In genomic region chr6:70292144-70292543, GRCh38 we compare ENCODE assay signal across 20 cellular contexts.
"Had no signal": no experiment of that assay in that cellular context is flagged by ENCODE, and none has a peak within 500 bp of the region (broad histone marks: within the 10 kb centered on the region; RNA-seq: fewer than 3 reads in every experiment).

No MANE protein-coding gene starts in this region.

- DNase-seq: dermis blood vessel endothelial cell; effector memory CD4-positive, alpha-beta T cell; esophagus squamous epithelium; foreskin melanocyte; hypothalamus; immature natural killer cell; islet precursor cell; kidney glomerular epithelial cell; mesenchymal stem cell; midbrain; naive thymus-derived CD4-positive, alpha-beta T cell; right lobe of liver; small intestine; stimulated activated CD4-positive, alpha-beta T cell treated with anti-CD3 and anti-CD28 coated beads, Interleukin-15, amount 100 ng/mL, for 24 hours; stimulated activated CD4-positive, alpha-beta T cell treated with anti-CD3 and anti-CD28 coated beads, Interleukin-2, amount 100 ng/mL, for 48 hours; stimulated activated CD8-positive, alpha-beta memory T cell treated with anti-CD3 and anti-CD28 coated beads, Interleukin-4, amount 100 ng/mL, for 48 hours; stimulated activated naive CD4-positive, alpha-beta T cell treated with Interleukin-2 at 50 U/mL for 16 hours; stomach; thyroid gland; trophoblast cell had no signal
